Comparison of ENCODE assay signal across 27 cellular contexts in the genomic region with DNA sequence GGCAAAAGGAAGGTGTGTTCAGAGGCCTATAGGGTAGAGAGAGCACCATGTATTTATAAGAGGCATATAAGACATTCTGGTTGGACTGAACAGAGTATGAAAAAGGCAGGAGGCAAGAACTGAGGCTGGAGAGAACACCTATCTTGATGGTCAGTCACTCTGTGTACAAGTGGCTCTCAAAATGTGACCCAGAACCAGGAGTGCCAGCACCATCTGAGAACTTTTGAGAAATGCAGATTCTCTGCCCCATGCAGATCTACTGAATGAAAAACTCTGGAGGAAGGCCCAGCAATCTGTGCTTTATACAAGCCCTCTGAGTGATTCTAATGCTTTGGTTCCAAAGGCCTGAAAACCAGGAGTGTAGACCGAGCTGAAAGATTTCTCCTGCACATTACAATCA.
"Had no signal": no experiment of that assay in that cellular context is flagged by ENCODE, and none has a peak within 500 bp of the region (broad histone marks: within the 10 kb centered on the region; RNA-seq: fewer than 3 reads in every experiment).

No MANE protein-coding gene starts in this region.

- H3K9me3 ChIP-seq: neutrophil, ovary, suprapubic skin, upper lobe of right lung had no signal

- ATAC-seq: lower lobe of right lung, natural killer cell, sciatic nerve, upper lobe of right lung had no signal

- H3K36me3 ChIP-seq: lower lobe of right lung, neural progenitor cell, neutrophil, ovary, suprapubic skin, thoracic aorta, tibial artery, upper lobe of right lung had no signal

- H3K4me1 Mint-ChIP-seq: immature natural killer cell, naive B cell, natural killer cell had no signal

- H2AFZ ChIP-seq: neural progenitor cell had no signal

- H3K27ac Mint-ChIP-seq: immature natural killer cell; naive B cell; natural killer cell; nephron progenitor cell; neural progenitor cell; progenitor cell of endocrine pancreas; stimulated activated naive CD8-positive, alpha-beta T cell treated with anti-CD3 and anti-CD28 coated beads, Interleukin-15, Interleukin-2, amounts not matched to agents 100 ng/mL and 50 ng/mL, for 24 hours had no signal

- DNase-seq: head of caudate nucleus; immature natural killer cell; kidney; lower lobe of right lung; mesendoderm; naive B cell; natural killer cell; nephron progenitor cell; ovary; right cardiac atrium; stimulated activated CD4-positive, alpha-beta T cell treated with anti-CD3 and anti-CD28 coated beads, Interleukin-12 subunit alpha, Interleukin-12 subunit beta, amount 100 ng/mL, for 4 hours; stimulated activated CD4-positive, alpha-beta T cell treated with anti-CD3 and anti-CD28 coated beads, Interleukin-15, amount 100 ng/mL, for 24 hours; stimulated activated CD4-positive, alpha-beta T cell treated with anti-CD3 and anti-CD28 coated beads, Interleukin-2, amount 100 ng/mL, for 24 hours; stimulated activated CD4-positive, alpha-beta T cell treated with anti-CD3 and anti-CD28 coated beads, Interleukin-4, amount 100 ng/mL, for 1 hour; stimulated activated naive CD4-positive, alpha-beta T cell; tibial artery; trophoblast cell; upper lobe of right lung had no signal

- H3K9me3 Mint-ChIP-seq: nephron progenitor cell, neural progenitor cell had no signal

- H3K27me3 Mint-ChIP-seq: naive B cell; progenitor cell of endocrine pancreas; stimulated activated naive CD8-positive, alpha-beta T cell treated with anti-CD3 and anti-CD28 coated beads, Interleukin-15, Interleukin-2, amounts not matched to agents 100 ng/mL and 50 ng/mL, for 24 hours had no signal

- H3K9ac ChIP-seq: neural progenitor cell had no signal

- H3K27ac ChIP-seq: lower lobe of right lung, neural progenitor cell, neutrophil, ovary, skin epidermis, suprapubic skin, thoracic aorta, tibial artery, upper lobe of right lung had no signal

- H3K4me2 ChIP-seq: neural progenitor cell had no signal

- H3K4me3 Mint-ChIP-seq: immature natural killer cell; mesothelial cell of epicardium; naive B cell; natural killer cell; nephron progenitor cell; neural progenitor cell; stimulated activated naive CD8-positive, alpha-beta T cell treated with anti-CD3 and anti-CD28 coated beads, Interleukin-15, Interleukin-2, amounts not matched to agents 100 ng/mL and 50 ng/mL, for 24 hours had no signal

- H3K36me3 Mint-ChIP-seq: immature natural killer cell, naive B cell, natural killer cell, neural progenitor cell had no signal

- H3K4me3 ChIP-seq: lower lobe of right lung, neural progenitor cell, ovary, skin epidermis, suprapubic skin, thoracic aorta, tibial artery, upper lobe of right lung had no signal

- H3K27me3 ChIP-seq: neural progenitor cell, neutrophil, ovary, suprapubic skin, tibial artery, upper lobe of right lung had no signal

- H3K4me1 ChIP-seq: lower lobe of right lung, neural progenitor cell, suprapubic skin, upper lobe of right lung had no signal
